Comparison of ENCODE assay signal across 8 cellular contexts in genomic region chr3:129184396-129184656, GRCh38. TPM values are rescaled to one million over a fixed set of nuclear protein-coding genes. Genes with fewer than 3 reads are reported as not detected.
A peak's percentile ranks its signal among the peaks of the same experiment; 100 is the strongest.
DNase-seq lines count a peak whose midpoint lies in the region; ATAC-seq and TF ChIP-seq lines count a peak whose summit lies in the region.

No MANE protein-coding gene starts in this region.

- H3K4me3 ChIP-seq in heart right ventricle (peak overlapping the region; percentile 75 to 97 (median 92)), rectal smooth muscle tissue (ENCODE audit: low read length) (peak overlapping the region; percentile 96)

- no peak for TF ChIP-seq CTCF in heart right ventricle (IDR thresholded peaks at IDR 0.05)

- H3K9me3 Mint-ChIP-seq in activated T-helper 17 cell treated with anti-CD3 and anti-CD28 coated beads, Interleukin-2, amount 50 U/mL, for 72 hours = no peaks in the 10 kb centered on the region

- H3K4me1 ChIP-seq in heart right ventricle (peaks cover 3 to 62% (median 47%) of the 10 kb centered on the region in 9 donors), rectal smooth muscle tissue (ENCODE audit: control insufficient read depth, insufficient read depth, low read length) (peaks cover 17% of the 10 kb centered on the region)

- ATAC-seq in activated T-helper 17 cell treated with anti-CD3 and anti-CD28 coated beads, Interleukin-2, amount 50 U/mL, for 72 hours (replicated peaks) = peak; percentile 27
- ATAC-seq in heart right ventricle = peak in 5 of 8 donors; percentile 18 to 29 (median 23)

- intact Hi-C loops in heart right ventricle (cut with DNase I) = loop anchor here in 7 of 10 donors (5.0 to 10.0 kb wide), 3 partner anchors 43 to 63 kb away; partner anchors contain the start of gene COPG1 (in 7 of the 7)

- peak; percentile 12 for DNase-seq in NCI-H2107 treated with DMSO at 0.1 percent for 48 hours (lab: John Stamatoyannopoulos, UW; ENCODE audit: unreplicated experiment)
- DNase-seq in NCI-H2107 (lab: John Stamatoyannopoulos, UW) = no peak
- DNase-seq in HuH-7.5 (ENCODE audit: low spot score) = peak; percentile 55
- peak in 1 of 2 donors; percentile 24 for DNase-seq in heart right ventricle
- no peak for DNase-seq in SKM-1 (lab: John Stamatoyannopoulos, UW; ENCODE audit: unreplicated experiment)
- DNase-seq in cortex of kidney (lab: John Stamatoyannopoulos, UW) = no peak

- peak overlapping the region; percentile 98 for H3K4me3 Mint-ChIP-seq in activated T-helper 17 cell treated with anti-CD3 and anti-CD28 coated beads, Interleukin-2, amount 50 U/mL, for 72 hours

- H3K36me3 Mint-ChIP-seq in activated T-helper 17 cell treated with anti-CD3 and anti-CD28 coated beads, Interleukin-2, amount 50 U/mL, for 72 hours (ENCODE audit: low read depth) = peaks cover 52% of the 10 kb centered on the region

- H3K4me1 Mint-ChIP-seq in activated T-helper 17 cell treated with anti-CD3 and anti-CD28 coated beads, Interleukin-2, amount 50 U/mL, for 72 hours = peaks cover 9% of the 10 kb centered on the region

- no peaks in the 10 kb centered on the region for H3K9me3 ChIP-seq in heart right ventricle

- peak overlapping the region; percentile 97 for H3K27ac Mint-ChIP-seq in activated T-helper 17 cell treated with anti-CD3 and anti-CD28 coated beads, Interleukin-2, amount 50 U/mL, for 72 hours

- H3K27me3 Mint-ChIP-seq in activated T-helper 17 cell treated with anti-CD3 and anti-CD28 coated beads, Interleukin-2, amount 50 U/mL, for 72 hours = no peaks in the 10 kb centered on the region

- WGBS in heart right ventricle, 2 donors = 2 to 3% methylated on average over 5 of the region's 5 CpGs

- H3K27me3 ChIP-seq in heart right ventricle (no peaks in the 10 kb centered on the region), rectal smooth muscle tissue (ENCODE audit: control insufficient read depth, insufficient read depth, low read length) (no peaks in the 10 kb centered on the region)

- peak overlapping the region; percentile 94 to 100 (median 99) for H3K27ac ChIP-seq in heart right ventricle
- H3K27ac ChIP-seq in rectal smooth muscle tissue (ENCODE audit: low read depth, low read length) = peak overlapping the region; percentile 99

- peak overlapping the region; percentile 100 for H3K9ac ChIP-seq in rectal smooth muscle tissue (ENCODE audit: low read length)

- H3K36me3 ChIP-seq in heart right ventricle (peaks cover 0 to 20% (median 0%) of the 10 kb centered on the region in 9 donors), rectal smooth muscle tissue (ENCODE audit: control insufficient read depth, insufficient read depth, low read length) (peaks cover 2% of the 10 kb centered on the region)

RNA-seq across cellular contexts. Expression of gene CNBP, which starts 0.6 kb away (rescaled TPM):
- 100 to 1,000 TPM; 188 to 274 TPM for total RNA-seq in activated T-helper 17 cell treated with anti-CD3 and anti-CD28 coated beads, Interleukin-2, amount 50 U/mL, for 72 hours
- total RNA-seq in heart right ventricle = 100 to 1,000 TPM; 438 to 594 (median 487) TPM
- polyA plus RNA-seq in heart right ventricle = 100 to 1,000 TPM; 324 to 372 TPM

RNA-seq across cellular contexts. Expression of gene ISY1, which starts 23.5 kb away (rescaled TPM):
- 10 to 100 TPM; 59.3 to 70.9 TPM for total RNA-seq in activated T-helper 17 cell treated with anti-CD3 and anti-CD28 coated beads, Interleukin-2, amount 50 U/mL, for 72 hours
- 10 to 100 TPM; 26.7 to 35.4 (median 29.7) TPM for total RNA-seq in heart right ventricle
- 10 to 100 TPM; 15.9 to 24.0 TPM for polyA plus RNA-seq in heart right ventricle

Comparison
In these comparisons a context has a peak if more than half of its experiments do, and no peak if none do; other contexts are left out.
1. DNase-seq: peak in NCI-H2107 treated with DMSO at 0.1 percent for 48 hours (single experiment) and HuH-7.5 (single experiment); none in NCI-H2107 (single experiment), SKM-1 (single experiment) and cortex of kidney (single experiment).